ENCODE assay signal across 28 cellular contexts in the genomic region with DNA sequence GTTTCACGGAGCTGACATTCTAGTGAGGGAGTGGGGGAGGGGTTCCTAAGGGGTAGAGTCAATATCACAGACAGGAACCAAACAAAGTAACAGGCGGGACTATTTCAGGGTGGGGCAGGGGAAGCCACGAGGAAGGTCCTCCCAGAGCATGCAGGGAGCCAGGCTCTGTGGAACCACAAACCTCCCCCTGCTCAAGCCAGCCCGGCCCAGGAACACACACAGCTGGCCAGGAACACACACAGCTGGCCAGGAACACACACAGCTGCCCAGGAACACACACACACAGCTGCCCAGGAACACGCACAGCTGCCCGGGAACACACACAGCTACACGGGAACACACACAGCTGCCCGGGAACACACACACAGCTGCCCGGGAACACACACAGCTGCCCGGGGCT. TPM values are rescaled to one million over a fixed set of nuclear protein-coding genes. Genes with fewer than 3 reads are reported as not detected.
DNase-seq lines count a peak whose midpoint lies in the region; ATAC-seq and TF ChIP-seq lines count a peak whose summit lies in the region.
"Had no signal": no experiment of that assay in that cellular context is flagged by ENCODE, and none has a peak within 500 bp of the region (broad histone marks: within the 10 kb centered on the region; RNA-seq: fewer than 3 reads in every experiment).

No MANE protein-coding gene starts in this region.

- H3K36me3 ChIP-seq in sigmoid colon (peaks cover 17 to 98% (median 46%) of the 10 kb centered on the region in 4 donors), HAP-1 (replicated peaks) (no peaks in the 10 kb centered on the region)

- WGBS in right cardiac atrium = 54% methylated on average over 10 of the region's 10 CpGs
- 49 to 56% methylated on average over 10 of the region's 10 CpGs for WGBS in sigmoid colon, 2 donors

- POLR2A ChIA-PET in WTC11 (lab: Charles Lee) = no interaction called here

- H3K4me3 ChIP-seq in right cardiac atrium (ENCODE audit: low read length) (no peak overlapping the region), sigmoid colon (no peak overlapping the region), HAP-1 (no peak overlapping the region)
- H3K4me3 ChIP-seq: hepatocyte, PC-9 had no signal

- TF ChIP-seq EP300 in sigmoid colon (IDR thresholded peaks at IDR 0.05) = no peak

- no peak overlapping the region for H3K27ac ChIP-seq in right cardiac atrium (ENCODE audit: low read length)
- no peak overlapping the region for H3K27ac ChIP-seq in sigmoid colon
- H3K27ac ChIP-seq: hepatocyte, PC-9 had no signal

- H3K4me1 ChIP-seq in right cardiac atrium (ENCODE audit: control insufficient read depth, insufficient read depth, low read length) = no peaks in the 10 kb centered on the region
- no peaks in the 10 kb centered on the region for H3K4me1 ChIP-seq in sigmoid colon
- H3K4me1 ChIP-seq in HAP-1 = no peaks in the 10 kb centered on the region

- intact Hi-C loops in right cardiac atrium (cut with DNase I) (no loop called here), sigmoid colon (cut with DNase I) (no loop called here)

- ATAC-seq in WTC11 (no peak), right cardiac atrium (peak; percentile 71 to 86)
- ATAC-seq: activated CD8-positive, alpha-beta memory T cell treated with anti-CD3 and anti-CD28 coated beads, Interleukin-2, amount 10 ng/mL, durations not matched to agents 7 days and 5 days; left colon; natural killer cell had no signal

- in situ Hi-C loops in HAP-1 (cut with MboI; ENCODE audit: low sequenced_read_pairs) = no loop called here

- TF ChIP-seq POLR2A in sigmoid colon (IDR thresholded peaks at IDR 0.05) = no peak
- TF ChIP-seq POLR2A in erythroblast (IDR thresholded peaks at IDR 0.05; ENCODE audit: low read length) = no peak

- DNase-seq in COLO668 (lab: John Stamatoyannopoulos, UW; ENCODE audit: unreplicated experiment) (peak; percentile 69), WTC11 (ENCODE audit: low spot score) (no peak), right cardiac atrium (peak in 2 of 3 donors; percentile 63 to 82), sigmoid colon (peak; percentile 50), erythroblast (lab: John Stamatoyannopoulos, UW) (no peak), HAP-1 (ENCODE audit: low spot score in 2 of 2) (no peak), dermis blood vessel endothelial cell (no peak)
- DNase-seq: activated CD4-positive, CD25-positive, alpha-beta regulatory T cell; activated CD8-positive, alpha-beta memory T cell treated with anti-CD3 and anti-CD28 coated beads, Interleukin-2, amount 10 ng/mL, durations not matched to agents 7 days and 5 days; activated naive CD4-positive, alpha-beta T cell; activated T-cell treated with anti-CD3 and anti-CD28 coated beads, Interleukin-2, amount 50 U/mL, for 48 hours; C1 segment of cervical spinal cord; DND-41; effector memory CD4-positive, alpha-beta T cell; foreskin fibroblast; HCEC 1CT; Karpas-422; left colon; natural killer cell; NCI-H1436; NCI-H510A; NK-92 treated with Interleukin-12 subunit alpha and Interleukin-12 subunit beta, amount 100 ng/mL, for 24 hours; PC-9; SIG-M5; stimulated activated CD4-positive, alpha-beta T cell treated with anti-CD3 and anti-CD28 coated beads, Interleukin-2, amount 100 ng/mL, for 48 hours; trophoblast cell had no signal

- H3K27ac Mint-ChIP-seq in WTC11 = peak overlapping the region; percentile 41
- H3K27ac Mint-ChIP-seq: activated CD8-positive, alpha-beta memory T cell treated with anti-CD3 and anti-CD28 coated beads, Interleukin-2, amount 10 ng/mL, durations not matched to agents 7 days and 5 days; brain; natural killer cell had no signal

- no peaks in the 10 kb centered on the region for H3K27me3 ChIP-seq in right cardiac atrium (ENCODE audit: control insufficient read depth, insufficient read depth)
- H3K27me3 ChIP-seq in sigmoid colon = no peaks in the 10 kb centered on the region
- no peaks in the 10 kb centered on the region for H3K27me3 ChIP-seq in HAP-1 (ENCODE audit: low read depth)
- H3K27me3 ChIP-seq: hepatocyte had no signal

- no peak overlapping the region for H3K4me3 Mint-ChIP-seq in WTC11
- H3K4me3 Mint-ChIP-seq: activated CD8-positive, alpha-beta memory T cell treated with anti-CD3 and anti-CD28 coated beads, Interleukin-2, amount 10 ng/mL, durations not matched to agents 7 days and 5 days; brain; natural killer cell had no signal

- H3K4me1 Mint-ChIP-seq in WTC11 = peaks cover 6% of the 10 kb centered on the region; the same call in 1 of the 2 replicates
- H3K4me1 Mint-ChIP-seq: activated CD8-positive, alpha-beta memory T cell treated with anti-CD3 and anti-CD28 coated beads, Interleukin-2, amount 10 ng/mL, durations not matched to agents 7 days and 5 days; brain; natural killer cell had no signal

- no peaks in the 10 kb centered on the region for H3K9me3 Mint-ChIP-seq in WTC11
- H3K9me3 Mint-ChIP-seq: natural killer cell had no signal

- peaks cover 28% of the 10 kb centered on the region for H3K36me3 Mint-ChIP-seq in WTC11
- H3K36me3 Mint-ChIP-seq: activated CD8-positive, alpha-beta memory T cell treated with anti-CD3 and anti-CD28 coated beads, Interleukin-2, amount 10 ng/mL, durations not matched to agents 7 days and 5 days; natural killer cell had no signal

- no peak for TF ChIP-seq CTCF in WTC11 (IDR thresholded peaks at IDR 0.05)
- no peak for TF ChIP-seq CTCF in sigmoid colon (IDR thresholded peaks at IDR 0.05)

- CTCF ChIA-PET in WTC11 (lab: Charles Lee) = interaction anchor here (0.9 to 1.0 kb wide), 2 partner anchors 25 to 129 kb away, joined by 3 to 5 read pairs; partner anchors contain the start of gene EVC2

- H3K27me3 Mint-ChIP-seq in WTC11 (ENCODE audit: low read depth) = no peaks in the 10 kb centered on the region
- H3K27me3 Mint-ChIP-seq: activated CD8-positive, alpha-beta memory T cell treated with anti-CD3 and anti-CD28 coated beads, Interleukin-2, amount 10 ng/mL, durations not matched to agents 7 days and 5 days; brain had no signal

- no peaks in the 10 kb centered on the region for H3K9me3 ChIP-seq in right cardiac atrium (ENCODE audit: control insufficient read depth, low read length)
- no peaks in the 10 kb centered on the region for H3K9me3 ChIP-seq in sigmoid colon
- H3K9me3 ChIP-seq in HAP-1 = no peaks in the 10 kb centered on the region

TF ChIP-seq in WTC11, 78 proteins besides CTCF, POLR2A, EP300 and RAD21 (continues in another document):
- TF ChIP-seq TEAD4 (CRISPR knock-in tag; IDR thresholded peaks at IDR 0.05) = no peak
- TF ChIP-seq, protein P1, sequence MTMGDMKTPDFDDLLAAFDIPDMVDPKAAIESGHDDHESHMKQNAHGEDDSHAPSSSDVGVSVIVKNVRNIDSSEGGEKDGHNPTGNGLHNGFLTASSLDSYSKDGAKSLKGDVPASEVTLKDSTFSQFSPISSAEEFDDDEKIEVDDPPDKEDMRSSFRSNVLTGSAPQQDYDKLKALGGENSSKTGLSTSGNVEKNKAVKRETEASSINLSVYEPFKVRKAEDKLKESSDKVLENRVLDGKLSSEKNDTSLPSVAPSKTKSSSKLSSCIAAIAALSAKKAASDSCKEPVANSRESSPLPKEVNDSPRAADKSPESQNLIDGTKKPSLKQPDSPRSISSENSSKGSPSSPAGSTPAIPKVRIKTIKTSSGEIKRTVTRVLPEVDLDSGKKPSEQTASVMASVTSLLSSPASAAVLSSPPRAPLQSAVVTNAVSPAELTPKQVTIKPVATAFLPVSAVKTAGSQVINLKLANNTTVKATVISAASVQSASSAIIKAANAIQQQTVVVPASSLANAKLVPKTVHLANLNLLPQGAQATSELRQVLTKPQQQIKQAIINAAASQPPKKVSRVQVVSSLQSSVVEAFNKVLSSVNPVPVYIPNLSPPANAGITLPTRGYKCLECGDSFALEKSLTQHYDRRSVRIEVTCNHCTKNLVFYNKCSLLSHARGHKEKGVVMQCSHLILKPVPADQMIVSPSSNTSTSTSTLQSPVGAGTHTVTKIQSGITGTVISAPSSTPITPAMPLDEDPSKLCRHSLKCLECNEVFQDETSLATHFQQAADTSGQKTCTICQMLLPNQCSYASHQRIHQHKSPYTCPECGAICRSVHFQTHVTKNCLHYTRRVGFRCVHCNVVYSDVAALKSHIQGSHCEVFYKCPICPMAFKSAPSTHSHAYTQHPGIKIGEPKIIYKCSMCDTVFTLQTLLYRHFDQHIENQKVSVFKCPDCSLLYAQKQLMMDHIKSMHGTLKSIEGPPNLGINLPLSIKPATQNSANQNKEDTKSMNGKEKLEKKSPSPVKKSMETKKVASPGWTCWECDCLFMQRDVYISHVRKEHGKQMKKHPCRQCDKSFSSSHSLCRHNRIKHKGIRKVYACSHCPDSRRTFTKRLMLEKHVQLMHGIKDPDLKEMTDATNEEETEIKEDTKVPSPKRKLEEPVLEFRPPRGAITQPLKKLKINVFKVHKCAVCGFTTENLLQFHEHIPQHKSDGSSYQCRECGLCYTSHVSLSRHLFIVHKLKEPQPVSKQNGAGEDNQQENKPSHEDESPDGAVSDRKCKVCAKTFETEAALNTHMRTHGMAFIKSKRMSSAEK (CRISPR knock-in tag; IDR thresholded peaks at IDR 0.05; ENCODE audit: borderline replicate concordance) = no peak
- TF ChIP-seq ZBTB21 (CRISPR knock-in tag; IDR thresholded peaks at IDR 0.05; ENCODE audit: borderline replicate concordance) = no peak
- TF ChIP-seq, protein P2, sequence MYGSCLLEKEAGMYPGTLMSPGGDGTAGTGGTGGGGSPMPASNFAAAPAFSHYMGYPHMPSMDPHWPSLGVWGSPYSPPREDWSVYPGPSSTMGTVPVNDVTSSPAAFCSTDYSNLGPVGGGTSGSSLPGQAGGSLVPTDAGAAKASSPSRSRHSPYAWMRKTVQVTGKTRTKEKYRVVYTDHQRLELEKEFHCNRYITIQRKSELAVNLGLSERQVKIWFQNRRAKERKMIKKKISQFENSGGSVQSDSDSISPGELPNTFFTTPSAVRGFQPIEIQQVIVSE (CRISPR knock-in tag; IDR thresholded peaks at IDR 0.05; ENCODE audit: borderline replicate concordance) = no peak
- no peak for TF ChIP-seq USF1 (CRISPR knock-in tag; IDR thresholded peaks at IDR 0.05)
- TF ChIP-seq ESRRA (CRISPR knock-in tag; IDR thresholded peaks at IDR 0.05; ENCODE audit: borderline replicate concordance) = no peak

RNA-seq across cellular contexts. Expression of gene EVC2, which starts 24.8 kb away (rescaled TPM):
- total RNA-seq in WTC11 (2021) (4.8 to 6.3 TPM (median 5.8 TPM) in 3 replicates), right cardiac atrium (1 to 10 TPM; 2.7 to 3.5 (median 3.2) TPM), sigmoid colon (10 to 100 TPM in 2 of 4 donors, 1 to 10 TPM in 2; 8.6 to 14.7 (median 10.9) TPM), dermis blood vessel endothelial cell (8.7 and 11.9 TPM in 2 replicates)
- polyA plus RNA-seq in right cardiac atrium (2.0 TPM), sigmoid colon (1 to 10 TPM in 1 of 3 donors, under 1 TPM in 1, not detected in 1; 0.60 to 1.3 TPM)

RNA-seq across cellular contexts. Expression of gene EVC, which starts 27.4 kb away (rescaled TPM):
- 10.4 to 14.0 TPM (median 12.5 TPM) in 3 replicates for total RNA-seq in WTC11 (2021)
- total RNA-seq in right cardiac atrium = 10 to 100 TPM; 11.3 to 14.0 (median 12.8) TPM
- 5.8 TPM for polyA plus RNA-seq in right cardiac atrium
- total RNA-seq in sigmoid colon = 10 to 100 TPM; 15.6 to 35.2 (median 24.4) TPM
- 1 to 10 TPM in 2 of 3 donors, under 1 TPM in 1; 0.46 to 3.4 (median 1.2) TPM for polyA plus RNA-seq in sigmoid colon
- total RNA-seq in dermis blood vessel endothelial cell = 14.1 and 20.4 TPM in 2 replicates

Comparison
In these comparisons a context has a peak if more than half of its experiments do, and no peak if none do; other contexts are left out.
1. DNase-seq: peak in COLO668 (single experiment), right cardiac atrium (2 of 3) and sigmoid colon (single experiment); none in WTC11 (single experiment), erythroblast (0 of 2), HAP-1 (0 of 2) and dermis blood vessel endothelial cell (single experiment).